Comparison of ENCODE assay signal across 1 cellular context in genomic region chr16:16014329-16015224, GRCh38.
TF ChIP-seq lines count a peak whose summit lies in the region.

No MANE protein-coding gene starts in this region.

TF ChIP-seq in HepG2, 621 proteins besides CTCF, POLR2A, EP300 and RAD21 (continued from another document and continues in another):
- no peak for TF ChIP-seq ZNF296 (CRISPR knock-in tag; conservative IDR thresholded peaks at IDR 0.05)
- peak; percentile 74; the same call in 1 of the 2 replicates for TF ChIP-seq TARDBP (CRISPR knock-in tag; IDR thresholded peaks at IDR 0.05)
- peak; percentile 40; the same call in 1 of the 2 replicates for TF ChIP-seq JUND (CRISPR knock-in tag; IDR thresholded peaks at IDR 0.05)
- peak; percentile 57 for TF ChIP-seq MNT (IDR thresholded peaks at IDR 0.05)
- TF ChIP-seq SMYD3 (CRISPR knock-in tag; IDR thresholded peaks at IDR 0.05): no peak
- peak; percentile 51; the same call in 1 of the 2 replicates for TF ChIP-seq ZNF788 (CRISPR knock-in tag; IDR thresholded peaks at IDR 0.05; ENCODE audit: borderline replicate concordance)
- peak; percentile 82; the same call in 1 of the 2 replicates for TF ChIP-seq NFKB2 (CRISPR knock-in tag; IDR thresholded peaks at IDR 0.05; ENCODE audit: borderline replicate concordance)
- TF ChIP-seq ZBTB33 (CRISPR knock-in tag; IDR thresholded peaks at IDR 0.05): 0 out of 2 replicates have a peak, but pooled peaks have one; percentile 6
- peak; percentile 74 for TF ChIP-seq XRCC5 (optimal IDR thresholded peaks at IDR 0.05; ENCODE audit: low read length)
- TF ChIP-seq PHF5A (CRISPR knock-in tag; IDR thresholded peaks at IDR 0.05; ENCODE audit: low read depth, unreplicated experiment): peak; percentile 41
- no peak for TF ChIP-seq ATF1 (CRISPR knock-in tag; IDR thresholded peaks at IDR 0.05)
- no peak for TF ChIP-seq MATR3 (CRISPR knock-in tag; IDR thresholded peaks at IDR 0.05)
- TF ChIP-seq FOXA3 (CRISPR knock-in tag; IDR thresholded peaks at IDR 0.05): peak; percentile 95
- 0 out of 2 replicates have a peak, but pooled peaks have one; percentile 32 for TF ChIP-seq DNMT3B (CRISPR knock-in tag; conservative IDR thresholded peaks at IDR 0.05)
- TF ChIP-seq MAX (IDR thresholded peaks at IDR 0.05): peak; percentile 39; the same call in 1 of the 2 replicates
- 0 out of 2 replicates have a peak, but pooled peaks have one; percentile 34 for TF ChIP-seq MXD1 (CRISPR knock-in tag; IDR thresholded peaks at IDR 0.05)
- TF ChIP-seq ZNF563 (CRISPR knock-in tag; IDR thresholded peaks at IDR 0.05): 0 out of 2 replicates have a peak, but pooled peaks have one; percentile 11
- peak; percentile 71; the same call in 1 of the 2 replicates for TF ChIP-seq ZNF121 (CRISPR knock-in tag; IDR thresholded peaks at IDR 0.05)
- TF ChIP-seq ZNF225 (CRISPR knock-in tag; IDR thresholded peaks at IDR 0.05): no peak
- peak; percentile 87 for TF ChIP-seq FOSL2 (CRISPR knock-in tag; IDR thresholded peaks at IDR 0.05)
- no peak for TF ChIP-seq SOX6 (IDR thresholded peaks at IDR 0.05)
- TF ChIP-seq SOX6 (CRISPR knock-in tag; IDR thresholded peaks at IDR 0.05): peak; percentile 55
- TF ChIP-seq HDAC2 (CRISPR knock-in tag; IDR thresholded peaks at IDR 0.05): peak; percentile 71
- TF ChIP-seq CC2D1A (CRISPR knock-in tag; IDR thresholded peaks at IDR 0.05): no peak
- peak; percentile 76 for TF ChIP-seq HOXA3 (CRISPR knock-in tag; IDR thresholded peaks at IDR 0.05)
- peak; percentile 70; the same call in 1 of the 2 replicates for TF ChIP-seq ZBTB4 (CRISPR knock-in tag; IDR thresholded peaks at IDR 0.05; ENCODE audit: borderline replicate concordance)
- TF ChIP-seq ZKSCAN1 (IDR thresholded peaks at IDR 0.05; ENCODE audit: low read length): peak; percentile 36; the same call in 1 of the 2 replicates
- 0 out of 2 replicates have a peak, but pooled peaks have one; percentile 45 for TF ChIP-seq ZNF580 (CRISPR knock-in tag; IDR thresholded peaks at IDR 0.05; ENCODE audit: borderline replicate concordance, low read depth)
- TF ChIP-seq PHF21A (CRISPR knock-in tag; IDR thresholded peaks at IDR 0.05): no peak; the same call in 1 of the 2 replicates
- no peak for TF ChIP-seq E2F2 (CRISPR knock-in tag; IDR thresholded peaks at IDR 0.05; ENCODE audit: borderline replicate concordance)
- no peak for TF ChIP-seq ZNF598 (CRISPR knock-in tag; IDR thresholded peaks at IDR 0.05; ENCODE audit: borderline replicate concordance)
- TF ChIP-seq ZMYM4 (CRISPR knock-in tag; IDR thresholded peaks at IDR 0.05): peak; percentile 53; the same call in 1 of the 2 replicates
- peak; percentile 37 for TF ChIP-seq HNRNPLL (IDR thresholded peaks at IDR 0.05; ENCODE audit: low read depth, low read length, poor library complexity, severe bottlenecking)
- TF ChIP-seq SKI (IDR thresholded peaks at IDR 0.05; ENCODE audit: partially characterized antibody): peak; percentile 98
- TF ChIP-seq SIX1 (CRISPR knock-in tag; IDR thresholded peaks at IDR 0.05; ENCODE audit: borderline replicate concordance): no peak; the same call in 1 of the 2 replicates
- peak; percentile 75; the same call in 1 of the 2 replicates for TF ChIP-seq ZNF205 (CRISPR knock-in tag; IDR thresholded peaks at IDR 0.05)
- no peak for TF ChIP-seq ZNF670 (CRISPR knock-in tag; IDR thresholded peaks at IDR 0.05; ENCODE audit: borderline replicate concordance)
- TF ChIP-seq ZBTB46 (CRISPR knock-in tag; IDR thresholded peaks at IDR 0.05; ENCODE audit: borderline replicate concordance): no peak
- no peak for TF ChIP-seq MZF1 (CRISPR knock-in tag; IDR thresholded peaks at IDR 0.05; ENCODE audit: borderline replicate concordance)
- TF ChIP-seq ZNF609 (CRISPR knock-in tag; IDR thresholded peaks at IDR 0.05; ENCODE audit: borderline replicate concordance): peak; percentile 53; the same call in 1 of the 2 replicates
- no peak for TF ChIP-seq CBX1 (IDR thresholded peaks at IDR 0.05; ENCODE audit: low read depth)
- TF ChIP-seq RFX1 (IDR thresholded peaks at IDR 0.05): peak; percentile 71
- no peak for TF ChIP-seq IRX3 (CRISPR knock-in tag; IDR thresholded peaks at IDR 0.05; ENCODE audit: borderline replicate concordance, low read depth)
- TF ChIP-seq ZNF503 (CRISPR knock-in tag; IDR thresholded peaks at IDR 0.05): peak; percentile 76
- no peak for TF ChIP-seq ONECUT2 (CRISPR knock-in tag; IDR thresholded peaks at IDR 0.05)
- peak; percentile 57; the same call in 1 of the 2 replicates for TF ChIP-seq HNF4A (CRISPR knock-in tag; IDR thresholded peaks at IDR 0.05)
- TF ChIP-seq GABPB1 (CRISPR knock-in tag; IDR thresholded peaks at IDR 0.05): 0 out of 2 replicates have a peak, but pooled peaks have one; percentile 21
- peak; percentile 90 for TF ChIP-seq FOXP1 (IDR thresholded peaks at IDR 0.05)
- peak; percentile 76 for TF ChIP-seq FOXP1 (CRISPR knock-in tag; IDR thresholded peaks at IDR 0.05)
- no peak for TF ChIP-seq MIXL1 (CRISPR knock-in tag; IDR thresholded peaks at IDR 0.05)
